8 cellular contexts compared by ENCODE assay signal in the genomic region with DNA sequence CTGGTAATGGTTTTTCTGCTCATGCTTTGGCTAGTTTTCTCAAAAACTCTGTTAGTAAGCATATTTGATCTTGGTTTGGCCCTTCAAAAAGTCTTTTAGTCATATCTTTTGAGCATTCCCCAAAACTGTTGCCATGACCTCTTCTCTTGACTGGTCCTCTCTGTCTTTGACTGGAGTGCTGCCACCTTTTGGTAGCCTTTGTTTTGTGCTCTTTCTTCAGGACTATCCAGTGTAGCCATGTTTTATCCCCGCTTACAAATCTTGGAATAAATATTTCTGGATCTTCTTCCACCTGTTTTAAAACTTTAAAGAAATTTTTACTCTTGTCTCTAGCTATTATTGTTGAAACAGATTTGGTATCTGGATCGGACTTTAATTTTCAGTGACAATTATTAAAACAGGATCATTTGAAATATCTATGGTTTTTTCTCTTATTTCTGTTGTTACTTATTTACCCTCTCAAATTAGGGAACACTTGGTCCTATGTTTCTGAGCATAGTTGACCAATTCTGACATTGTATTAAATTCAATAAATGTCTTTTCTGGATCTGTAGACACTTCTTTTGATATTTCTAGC. TPM values are rescaled to one million over a fixed set of nuclear protein-coding genes. Genes with fewer than 3 reads are reported as not detected.
DNase-seq lines count a peak whose midpoint lies in the region; ATAC-seq and TF ChIP-seq lines count a peak whose summit lies in the region.

No MANE protein-coding gene starts in this region.

- H3K36me3 Mint-ChIP-seq in naive thymus-derived CD8-positive, alpha-beta T cell = peaks cover 3 to 18% (median 7%) of the 10 kb centered on the region in 3 donors
- peaks cover 5 to 29% of the 10 kb centered on the region in 2 donors for H3K36me3 Mint-ChIP-seq in activated naive CD4-positive, alpha-beta T cell treated with anti-CD3 and anti-CD28 coated beads, Interleukin-2, amount 50 U/mL, for 72 hours

- POLR2A ChIA-PET in naive thymus-derived CD8-positive, alpha-beta T cell (lab: Charles Lee) = no interaction called here

- ATAC-seq in HG02938 (IDR thresholded peaks at IDR 0.05; ENCODE audit: unreplicated experiment) (no peak), HG02884 (IDR thresholded peaks at IDR 0.05; ENCODE audit: unreplicated experiment) (no peak)
- ATAC-seq in naive thymus-derived CD8-positive, alpha-beta T cell = no peak
- ATAC-seq in activated naive CD4-positive, alpha-beta T cell treated with anti-CD3 and anti-CD28 coated beads, Interleukin-2, amount 50 U/mL, for 72 hours = no peak

- peaks cover 0 to 2% (median 0%) of the 10 kb centered on the region in 4 donors for H3K4me1 Mint-ChIP-seq in naive thymus-derived CD8-positive, alpha-beta T cell

- in situ Hi-C loops in ACHN (cut with HindIII; ENCODE audit: low pct_ligation_motif_present, low pct_unique_long_range_greater_than_20kb, low sequenced_read_pairs) = no loop called here

- peak; percentile 34 for TF ChIP-seq CTCF in GM10266 (IDR thresholded peaks at IDR 0.05; ENCODE audit: control insufficient read depth, insufficient read depth, low read depth, missing control alignments)

- DNase-seq in ACHN = peak; percentile 43
- peak; percentile 58 for DNase-seq in GM10266 (ENCODE audit: extremely low spot score)
- DNase-seq in NCI-H774 (lab: John Stamatoyannopoulos, UW) = peak; percentile 4
- peak; percentile 31 for DNase-seq in fibroblast of gingiva (ENCODE audit: low read depth)
- DNase-seq in naive thymus-derived CD8-positive, alpha-beta T cell = no peak
- DNase-seq in activated naive CD4-positive, alpha-beta T cell treated with anti-CD3 and anti-CD28 coated beads, Interleukin-2, amount 50 U/mL, for 72 hours (ENCODE audit: low spot score in 2 of 2) = no peak

- no peak overlapping the region for H3K4me3 Mint-ChIP-seq in naive thymus-derived CD8-positive, alpha-beta T cell

- H3K27me3 Mint-ChIP-seq in naive thymus-derived CD8-positive, alpha-beta T cell = peaks cover 0 to 5% (median 0%) of the 10 kb centered on the region in 5 donors

- H3K9me3 Mint-ChIP-seq in naive thymus-derived CD8-positive, alpha-beta T cell = peaks cover 0 to 40% (median 10%) of the 10 kb centered on the region in 9 donors
- peaks cover 0 to 10% of the 10 kb centered on the region in 2 donors for H3K9me3 Mint-ChIP-seq in activated naive CD4-positive, alpha-beta T cell treated with anti-CD3 and anti-CD28 coated beads, Interleukin-2, amount 50 U/mL, for 72 hours

- H3K27ac Mint-ChIP-seq in naive thymus-derived CD8-positive, alpha-beta T cell = no peak overlapping the region
- no peak overlapping the region for H3K27ac Mint-ChIP-seq in activated naive CD4-positive, alpha-beta T cell treated with anti-CD3 and anti-CD28 coated beads, Interleukin-2, amount 50 U/mL, for 72 hours

RNA-seq across cellular contexts. Expression of gene ELOA2, which starts 1.0 kb away (rescaled TPM):
- not detected for total RNA-seq in naive thymus-derived CD8-positive, alpha-beta T cell
- polyA plus RNA-seq in naive thymus-derived CD8-positive, alpha-beta T cell = not detected
- total RNA-seq in activated naive CD4-positive, alpha-beta T cell treated with anti-CD3 and anti-CD28 coated beads, Interleukin-2, amount 50 U/mL, for 72 hours = not detected

Comparison
In these comparisons a context has a peak if more than half of its experiments do, and no peak if none do; other contexts are left out.
1. DNase-seq: peak in ACHN (single experiment), GM10266 (single experiment), NCI-H774 (single experiment) and fibroblast of gingiva (single experiment); none in naive thymus-derived CD8-positive, alpha-beta T cell (0 of 10) and activated naive CD4-positive, alpha-beta T cell treated with anti-CD3 and anti-CD28 coated beads, Interleukin-2, amount 50 U/mL, for 72 hours (0 of 2).